In genomic region chrX:85114776-85115175, GRCh38 we compare ENCODE assay signal across 2 cellular contexts.
TF ChIP-seq lines count a peak whose summit lies in the region.

No MANE protein-coding gene starts in this region.

TF ChIP-seq in SK-N-SH, 30 proteins besides CTCF, POLR2A, EP300 and RAD21 (continued from another document):
- TF ChIP-seq, protein P1, sequence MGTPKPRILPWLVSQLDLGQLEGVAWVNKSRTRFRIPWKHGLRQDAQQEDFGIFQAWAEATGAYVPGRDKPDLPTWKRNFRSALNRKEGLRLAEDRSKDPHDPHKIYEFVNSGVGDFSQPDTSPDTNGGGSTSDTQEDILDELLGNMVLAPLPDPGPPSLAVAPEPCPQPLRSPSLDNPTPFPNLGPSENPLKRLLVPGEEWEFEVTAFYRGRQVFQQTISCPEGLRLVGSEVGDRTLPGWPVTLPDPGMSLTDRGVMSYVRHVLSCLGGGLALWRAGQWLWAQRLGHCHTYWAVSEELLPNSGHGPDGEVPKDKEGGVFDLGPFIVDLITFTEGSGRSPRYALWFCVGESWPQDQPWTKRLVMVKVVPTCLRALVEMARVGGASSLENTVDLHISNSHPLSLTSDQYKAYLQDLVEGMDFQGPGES (IDR thresholded peaks at IDR 0.05; ENCODE audit: low read depth, low read length): no peak

TF ChIP-seq in SK-N-SH treated with all-trans-retinoic acid at 6 μM for 48 hours, 23 proteins besides CTCF, POLR2A, EP300 and RAD21 (continued from another document):
- TF ChIP-seq, protein P2, sequence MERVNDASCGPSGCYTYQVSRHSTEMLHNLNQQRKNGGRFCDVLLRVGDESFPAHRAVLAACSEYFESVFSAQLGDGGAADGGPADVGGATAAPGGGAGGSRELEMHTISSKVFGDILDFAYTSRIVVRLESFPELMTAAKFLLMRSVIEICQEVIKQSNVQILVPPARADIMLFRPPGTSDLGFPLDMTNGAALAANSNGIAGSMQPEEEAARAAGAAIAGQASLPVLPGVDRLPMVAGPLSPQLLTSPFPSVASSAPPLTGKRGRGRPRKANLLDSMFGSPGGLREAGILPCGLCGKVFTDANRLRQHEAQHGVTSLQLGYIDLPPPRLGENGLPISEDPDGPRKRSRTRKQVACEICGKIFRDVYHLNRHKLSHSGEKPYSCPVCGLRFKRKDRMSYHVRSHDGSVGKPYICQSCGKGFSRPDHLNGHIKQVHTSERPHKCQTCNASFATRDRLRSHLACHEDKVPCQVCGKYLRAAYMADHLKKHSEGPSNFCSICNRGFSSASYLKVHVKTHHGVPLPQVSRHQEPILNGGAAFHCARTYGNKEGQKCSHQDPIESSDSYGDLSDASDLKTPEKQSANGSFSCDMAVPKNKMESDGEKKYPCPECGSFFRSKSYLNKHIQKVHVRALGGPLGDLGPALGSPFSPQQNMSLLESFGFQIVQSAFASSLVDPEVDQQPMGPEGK (CRISPR knock-in tag; IDR thresholded peaks at IDR 0.05; ENCODE audit: borderline replicate concordance): no peak
TF ChIP-seq in SK-N-SH treated with all-trans-retinoic acid at 6 μM for 48 hours: peak in this region for 0.
